Comparison of ENCODE assay signal across 1 cellular context in the genomic region with DNA sequence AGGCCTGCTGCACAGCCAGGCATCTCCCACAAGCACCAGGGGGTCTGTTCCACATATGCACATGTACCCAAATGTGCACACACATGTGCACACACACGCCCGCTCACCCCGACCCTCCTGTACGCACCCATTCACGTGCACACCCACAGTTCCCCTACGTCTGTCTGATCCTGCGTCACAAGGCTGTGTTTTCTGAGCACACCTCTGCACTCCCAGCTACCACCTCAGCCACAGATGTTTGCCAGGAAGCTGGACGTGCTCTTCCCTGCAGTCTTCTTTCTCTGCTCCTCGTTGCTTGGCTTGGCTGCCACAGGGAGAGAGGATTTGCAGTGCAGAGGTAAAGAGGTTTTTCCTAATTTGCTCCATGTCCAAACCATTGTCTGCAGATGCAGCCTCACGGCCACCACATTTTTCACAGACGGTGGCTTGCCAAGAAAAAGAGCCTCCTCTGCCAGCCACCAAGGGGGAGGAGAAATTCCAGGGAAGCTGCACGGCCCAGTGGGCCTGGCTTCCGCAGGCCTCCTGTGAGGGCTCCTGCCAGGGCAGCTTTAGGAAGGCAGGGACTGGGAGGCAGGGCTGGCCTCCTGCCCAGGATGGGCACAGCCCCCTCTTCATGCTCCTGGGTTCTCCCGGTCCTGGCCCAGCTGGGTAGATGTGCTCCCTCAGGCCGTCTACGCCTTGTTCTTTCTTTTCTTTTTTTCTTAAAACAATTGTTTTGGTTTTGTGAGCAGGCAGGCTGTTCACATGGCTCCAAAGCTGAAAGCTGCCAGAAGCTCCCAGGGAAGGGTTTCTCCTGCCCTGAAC.
TF ChIP-seq lines count a peak whose summit lies in the region.

No MANE protein-coding gene starts in this region.

TF ChIP-seq in GM23338, 12 proteins besides CTCF, POLR2A, EP300 and RAD21 (continued from another document):
- TF ChIP-seq, protein P1, sequence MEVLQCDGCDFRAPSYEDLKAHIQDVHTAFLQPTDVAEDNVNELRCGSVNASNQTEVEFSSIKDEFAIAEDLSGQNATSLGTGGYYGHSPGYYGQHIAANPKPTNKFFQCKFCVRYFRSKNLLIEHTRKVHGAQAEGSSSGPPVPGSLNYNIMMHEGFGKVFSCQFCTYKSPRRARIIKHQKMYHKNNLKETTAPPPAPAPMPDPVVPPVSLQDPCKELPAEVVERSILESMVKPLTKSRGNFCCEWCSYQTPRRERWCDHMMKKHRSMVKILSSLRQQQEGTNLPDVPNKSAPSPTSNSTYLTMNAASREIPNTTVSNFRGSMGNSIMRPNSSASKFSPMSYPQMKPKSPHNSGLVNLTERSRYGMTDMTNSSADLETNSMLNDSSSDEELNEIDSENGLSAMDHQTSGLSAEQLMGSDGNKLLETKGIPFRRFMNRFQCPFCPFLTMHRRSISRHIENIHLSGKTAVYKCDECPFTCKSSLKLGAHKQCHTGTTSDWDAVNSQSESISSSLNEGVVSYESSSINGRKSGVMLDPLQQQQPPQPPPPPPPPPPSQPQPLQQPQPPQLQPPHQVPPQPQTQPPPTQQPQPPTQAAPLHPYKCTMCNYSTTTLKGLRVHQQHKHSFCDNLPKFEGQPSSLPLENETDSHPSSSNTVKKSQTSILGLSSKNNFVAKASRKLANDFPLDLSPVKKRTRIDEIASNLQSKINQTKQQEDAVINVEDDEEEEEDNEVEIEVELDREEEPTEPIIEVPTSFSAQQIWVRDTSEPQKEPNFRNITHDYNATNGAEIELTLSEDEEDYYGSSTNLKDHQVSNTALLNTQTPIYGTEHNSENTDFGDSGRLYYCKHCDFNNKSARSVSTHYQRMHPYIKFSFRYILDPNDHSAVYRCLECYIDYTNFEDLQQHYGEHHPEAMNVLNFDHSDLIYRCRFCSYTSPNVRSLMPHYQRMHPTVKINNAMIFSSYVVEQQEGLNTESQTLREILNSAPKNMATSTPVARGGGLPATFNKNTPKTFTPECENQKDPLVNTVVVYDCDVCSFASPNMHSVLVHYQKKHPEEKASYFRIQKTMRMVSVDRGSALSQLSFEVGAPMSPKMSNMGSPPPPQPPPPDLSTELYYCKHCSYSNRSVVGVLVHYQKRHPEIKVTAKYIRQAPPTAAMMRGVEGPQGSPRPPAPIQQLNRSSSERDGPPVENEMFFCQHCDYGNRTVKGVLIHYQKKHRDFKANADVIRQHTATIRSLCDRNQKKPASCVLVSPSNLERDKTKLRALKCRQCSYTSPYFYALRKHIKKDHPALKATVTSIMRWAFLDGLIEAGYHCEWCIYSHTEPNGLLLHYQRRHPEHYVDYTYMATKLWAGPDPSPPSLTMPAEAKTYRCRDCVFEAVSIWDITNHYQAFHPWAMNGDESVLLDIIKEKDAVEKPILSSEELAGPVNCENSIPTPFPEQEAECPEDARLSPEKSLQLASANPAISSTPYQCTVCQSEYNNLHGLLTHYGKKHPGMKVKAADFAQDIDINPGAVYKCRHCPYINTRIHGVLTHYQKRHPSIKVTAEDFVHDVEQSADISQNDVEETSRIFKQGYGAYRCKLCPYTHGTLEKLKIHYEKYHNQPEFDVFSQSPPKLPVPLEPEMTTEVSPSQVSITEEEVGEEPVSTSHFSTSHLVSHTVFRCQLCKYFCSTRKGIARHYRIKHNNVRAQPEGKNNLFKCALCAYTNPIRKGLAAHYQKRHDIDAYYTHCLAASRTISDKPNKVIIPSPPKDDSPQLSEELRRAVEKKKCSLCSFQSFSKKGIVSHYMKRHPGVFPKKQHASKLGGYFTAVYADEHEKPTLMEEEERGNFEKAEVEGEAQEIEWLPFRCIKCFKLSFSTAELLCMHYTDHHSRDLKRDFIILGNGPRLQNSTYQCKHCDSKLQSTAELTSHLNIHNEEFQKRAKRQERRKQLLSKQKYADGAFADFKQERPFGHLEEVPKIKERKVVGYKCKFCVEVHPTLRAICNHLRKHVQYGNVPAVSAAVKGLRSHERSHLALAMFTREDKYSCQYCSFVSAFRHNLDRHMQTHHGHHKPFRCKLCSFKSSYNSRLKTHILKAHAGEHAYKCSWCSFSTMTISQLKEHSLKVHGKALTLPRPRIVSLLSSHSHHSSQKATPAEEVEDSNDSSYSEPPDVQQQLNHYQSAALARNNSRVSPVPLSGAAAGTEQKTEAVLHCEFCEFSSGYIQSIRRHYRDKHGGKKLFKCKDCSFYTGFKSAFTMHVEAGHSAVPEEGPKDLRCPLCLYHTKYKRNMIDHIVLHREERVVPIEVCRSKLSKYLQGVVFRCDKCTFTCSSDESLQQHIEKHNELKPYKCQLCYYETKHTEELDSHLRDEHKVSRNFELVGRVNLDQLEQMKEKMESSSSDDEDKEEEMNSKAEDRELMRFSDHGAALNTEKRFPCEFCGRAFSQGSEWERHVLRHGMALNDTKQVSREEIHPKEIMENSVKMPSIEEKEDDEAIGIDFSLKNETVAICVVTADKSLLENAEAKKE (CRISPR knock-in tag; IDR thresholded peaks at IDR 0.05), result no peak
- TF ChIP-seq EZH2phosphoT487 (IDR thresholded peaks at IDR 0.05; ENCODE audit: unreplicated experiment), result no peak
- no peak for TF ChIP-seq ZNF114 (CRISPR knock-in tag; IDR thresholded peaks at IDR 0.05)
- no peak for TF ChIP-seq EZH2 (IDR thresholded peaks at IDR 0.05; ENCODE audit: low read depth, unreplicated experiment)
- TF ChIP-seq NANOG (IDR thresholded peaks at IDR 0.05; ENCODE audit: borderline replicate concordance), result no peak
- TF ChIP-seq, protein P2, sequence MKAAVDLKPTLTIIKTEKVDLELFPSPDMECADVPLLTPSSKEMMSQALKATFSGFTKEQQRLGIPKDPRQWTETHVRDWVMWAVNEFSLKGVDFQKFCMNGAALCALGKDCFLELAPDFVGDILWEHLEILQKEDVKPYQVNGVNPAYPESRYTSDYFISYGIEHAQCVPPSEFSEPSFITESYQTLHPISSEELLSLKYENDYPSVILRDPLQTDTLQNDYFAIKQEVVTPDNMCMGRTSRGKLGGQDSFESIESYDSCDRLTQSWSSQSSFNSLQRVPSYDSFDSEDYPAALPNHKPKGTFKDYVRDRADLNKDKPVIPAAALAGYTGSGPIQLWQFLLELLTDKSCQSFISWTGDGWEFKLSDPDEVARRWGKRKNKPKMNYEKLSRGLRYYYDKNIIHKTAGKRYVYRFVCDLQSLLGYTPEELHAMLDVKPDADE (IDR thresholded peaks at IDR 0.05), result no peak
- TF ChIP-seq JUNB (IDR thresholded peaks at IDR 0.05; ENCODE audit: unreplicated experiment), result no peak
- TF ChIP-seq ZNF331 (CRISPR knock-in tag; IDR thresholded peaks at IDR 0.05; ENCODE audit: low read depth), result no peak
- TF ChIP-seq STAT1 (IDR thresholded peaks at IDR 0.05; ENCODE audit: unreplicated experiment), result no peak
